8 cellular contexts compared by ENCODE assay signal in genomic region chr6:118808794-118809668, GRCh38.
DNase-seq lines count a peak whose midpoint lies in the region; ATAC-seq and TF ChIP-seq lines count a peak whose summit lies in the region.

No MANE protein-coding gene starts in this region.

- H3K4me3 ChIP-seq in stomach (no peak overlapping the region), right cardiac atrium (ENCODE audit: low read length) (no peak overlapping the region)

- intact Hi-C loops in stomach (cut with DNase I; ENCODE audit: low total_unique reads), result no loop called here
- intact Hi-C loops in right cardiac atrium (cut with DNase I), result no loop called here

- no peak for TF ChIP-seq POLR2A in stomach (IDR thresholded peaks at IDR 0.05)

- no peaks in the 10 kb centered on the region for H3K27me3 ChIP-seq in stomach
- no peaks in the 10 kb centered on the region for H3K27me3 ChIP-seq in right cardiac atrium (ENCODE audit: control insufficient read depth, insufficient read depth)

- DNase-seq in activated gamma-delta T cell treated with Interleukin-2 at 50 U/mL for 16 hours (peak; percentile 16), activated gamma-delta T cell (lab: John Stamatoyannopoulos, UW) (no peak), UCSD-AML1 (lab: John Stamatoyannopoulos, UW; ENCODE audit: unreplicated experiment) (peak; percentile 9), stomach (no peak), cerebellum (ENCODE audit: low spot score) (no peak), right cardiac atrium (no peak), islet precursor cell (no peak)

- TF ChIP-seq CTCF in stomach (IDR thresholded peaks at IDR 0.05), result no peak

- no peaks in the 10 kb centered on the region for H3K9me3 ChIP-seq in stomach
- H3K9me3 ChIP-seq in right cardiac atrium (ENCODE audit: control insufficient read depth, low read length), result no peaks in the 10 kb centered on the region

- ATAC-seq in HG03103 (IDR thresholded peaks at IDR 0.05; ENCODE audit: low read depth, unreplicated experiment) (peak; percentile 66), right cardiac atrium (no peak)

- TF ChIP-seq EP300 in stomach (IDR thresholded peaks at IDR 0.05), result no peak

- 67 to 77% (median 73%) methylated on average over 5 of the region's 5 CpGs for WGBS in stomach, 5 donors
- WGBS in right cardiac atrium, result 67% methylated on average over 5 of the region's 5 CpGs

- H3K27ac ChIP-seq in stomach (peak overlapping the region in 3 of 5 donors; percentile 10 to 43 (median 13)), right cardiac atrium (ENCODE audit: low read length) (no peak overlapping the region)

- H3K4me1 ChIP-seq in stomach (peaks cover 0 to 3% (median 0%) of the 10 kb centered on the region in 4 donors), right cardiac atrium (ENCODE audit: control insufficient read depth, insufficient read depth, low read length) (no peaks in the 10 kb centered on the region)

- peaks cover 0 to 8% (median 0%) of the 10 kb centered on the region in 4 donors for H3K36me3 ChIP-seq in stomach

Comparison
In these comparisons a context has a peak if more than half of its experiments do, and no peak if none do; other contexts are left out.
1. DNase-seq: peak in activated gamma-delta T cell treated with Interleukin-2 at 50 U/mL for 16 hours (single experiment) and UCSD-AML1 (single experiment); none in activated gamma-delta T cell (single experiment), stomach (single experiment), cerebellum (single experiment), right cardiac atrium (0 of 3) and islet precursor cell (single experiment).